ENCODE assay signal across 8 cellular contexts in the genomic region with DNA sequence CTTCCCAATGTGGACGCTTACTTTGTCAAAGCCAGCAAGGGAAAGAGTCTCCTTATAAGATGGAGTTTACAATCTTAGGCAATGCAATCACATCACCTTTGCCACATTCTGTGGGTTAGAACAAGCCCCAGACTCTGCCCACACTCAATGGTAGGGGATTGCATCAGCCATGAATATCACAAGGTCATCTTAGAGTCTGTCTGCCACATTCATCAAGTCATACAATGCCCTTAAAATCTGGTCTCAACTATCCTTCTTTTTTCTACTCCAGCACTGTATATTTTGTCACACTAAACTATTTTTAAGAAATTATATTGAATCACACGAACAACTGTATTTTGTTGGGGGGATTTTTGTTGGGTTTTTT. TPM values are rescaled to one million over a fixed set of nuclear protein-coding genes. Genes with fewer than 3 reads are reported as not detected.
DNase-seq lines count a peak whose midpoint lies in the region; ATAC-seq, FAIRE-seq and TF ChIP-seq lines count a peak whose summit lies in the region.
"Not testable (repeated sequence)": the region's sequence is repeated elsewhere in the genome, so short reads cannot be mapped to it uniquely, and the experiment has no call there.

No MANE protein-coding gene starts in this region.

- not testable (repeated sequence) for H2AFZ ChIP-seq in ACC112 (ENCODE audit: low read length, unreplicated experiment); KMS-11 (ENCODE audit: low read depth); K562 (ENCODE audit: low read depth, low read length)

- not testable (repeated sequence) for H3K9me3 ChIP-seq in K562 (replicated peaks; ENCODE audit: control insufficient read depth, insufficient read depth, low read depth, low read length); mucosa of descending colon

- not testable (repeated sequence) for BruUV-seq in K562 (replicated peaks; lab: Mats Ljungman, UMichigan)

- not testable (repeated sequence) for TF ChIP-seq EP300 in K562 (IDR thresholded peaks at IDR 0.05; ENCODE audit: low read length)

- CTCF ChIA-PET in K562 (lab: Yijun Ruan, JAX; ENCODE audit: low intra/inter-chr PET ratio), result not testable (repeated sequence)

- H3K27ac ChIP-seq in ACC112 (ENCODE audit: low read depth, low read length) (peak overlapping the region; percentile 52), KMS-11 (peak overlapping the region; percentile 66)
- not testable (repeated sequence) for H3K27ac ChIP-seq in K562 (ENCODE audit: extremely low read depth, low read depth, low read length)

- H3K9ac ChIP-seq in KMS-11; K562 (ENCODE audit: insufficient read depth in 1 of 2, low read depth in 2 of 2, low read length in 2 of 2): not testable (repeated sequence)

- not testable (repeated sequence) for H3K4me3 ChIP-seq in ACC112 (ENCODE audit: low read depth, low read length); KMS-11 (IDR thresholded peaks at IDR 0.05; ENCODE audit: insufficient read depth, low read depth, low read length); K562; mucosa of descending colon

- in situ Hi-C loops in K562 (cut with MboI), result loop anchor here (10.0 kb wide), 1 partner anchor 95 kb away; no protein-coding TSS in a partner anchor

- not testable (repeated sequence) for H3K4me3 Mint-ChIP-seq in activated T-helper 1 cell treated with anti-CD3 and anti-CD28 coated beads, Interleukin-12 subunit alpha, Interleukin-12 subunit beta, Interleukin-2, Interleukin-4 antibody, amounts not matched to agents 30 ng/mL and 10 ng/mL and 1 ng/mL, durations not matched to agents 14 hours and 24 hours and 36 hours

- not testable (repeated sequence) for TF ChIP-seq CTCF in KMS-11 (conservative IDR thresholded peaks at IDR 0.05; ENCODE audit: low read depth, low read length); K562 (IDR thresholded peaks at IDR 0.05 in 2 of 3, conservative IDR thresholded peaks at IDR 0.05 in 1 of 3; ENCODE audit: insufficient read depth in 2 of 3, low read depth in 1 of 3, low read length in 3 of 3); mucosa of descending colon (IDR thresholded peaks at IDR 0.05)

- not testable (repeated sequence) for H3K27me3 ChIP-seq in ACC112 (ENCODE audit: insufficient read depth, low read length); KMS-11 (ENCODE audit: insufficient read depth, low read depth); K562 (ENCODE audit: control insufficient read depth in 2 of 2, insufficient read depth in 2 of 2, low read length in 2 of 2)

- peak overlapping the region; percentile 58 for H3K27ac Mint-ChIP-seq in activated T-helper 1 cell treated with anti-CD3 and anti-CD28 coated beads, Interleukin-12 subunit alpha, Interleukin-12 subunit beta, Interleukin-2, Interleukin-4 antibody, amounts not matched to agents 30 ng/mL and 10 ng/mL and 1 ng/mL, durations not matched to agents 14 hours and 24 hours and 36 hours

- TF ChIP-seq POLR2A in K562 (conservative IDR thresholded peaks at IDR 0.05), result not testable (repeated sequence)

- not testable (repeated sequence) for H3K4me2 ChIP-seq in KMS-11; K562 (ENCODE audit: insufficient read depth, low read length)

- FAIRE-seq in K562 (lab: Jason Lieb, UNC), result not testable (repeated sequence)

- 88% methylated on average over 1 of the region's 2 CpGs for WGBS in K562 (ENCODE audit: insufficient coverage, low coverage, missing lambda C conversion rate)

- H3K4me1 ChIP-seq in ACC112 (ENCODE audit: control insufficient read depth, insufficient read depth, low read length, unreplicated experiment); K562 (replicated peaks in 1 of 2; ENCODE audit: control insufficient read depth in 2 of 2, insufficient read depth in 2 of 2, low read length in 2 of 2); mucosa of descending colon (ENCODE audit: low read depth): not testable (repeated sequence)
- H3K4me1 ChIP-seq in KMS-11 (ENCODE audit: low read depth, poor library complexity, severe bottlenecking), result peaks cover 39% of the 10 kb centered on the region

- DNase-seq in activated T-helper 1 cell treated with anti-CD3 and anti-CD28 coated beads, Interleukin-12 subunit alpha, Interleukin-12 subunit beta, Interleukin-2, Interleukin-4 antibody, amounts not matched to agents 30 ng/mL and 10 ng/mL and 1 ng/mL, durations not matched to agents 14 hours and 24 hours and 36 hours (ENCODE audit: low spot score); K562 (ENCODE audit: extremely low read depth in 1 of 4, low spot score in 3 of 4); left ventricle myocardium superior; mucosa of descending colon; stimulated activated naive CD8-positive, alpha-beta T cell treated with anti-CD3 and anti-CD28 coated beads, Interleukin-15, Interleukin-2, amounts not matched to agents 100 U/mL and 50 U/mL, for 24 hours: not testable (repeated sequence)

- peaks cover 32% of the 10 kb centered on the region for H3K4me1 Mint-ChIP-seq in activated T-helper 1 cell treated with anti-CD3 and anti-CD28 coated beads, Interleukin-12 subunit alpha, Interleukin-12 subunit beta, Interleukin-2, Interleukin-4 antibody, amounts not matched to agents 30 ng/mL and 10 ng/mL and 1 ng/mL, durations not matched to agents 14 hours and 24 hours and 36 hours (ENCODE audit: low read depth)

- not testable (repeated sequence) for H3K36me3 ChIP-seq in ACC112 (ENCODE audit: insufficient read depth, low read length); KMS-11 (ENCODE audit: insufficient read depth); K562 (ENCODE audit: control insufficient read depth, insufficient read depth, low read length); mucosa of descending colon (ENCODE audit: low read depth)

- POLR2A ChIA-PET in K562 (lab: Yijun Ruan, JAX), result not testable (repeated sequence)

- ATAC-seq in SK-N-SH treated with all-trans-retinoic acid at 6 μM for 48 hours (peak; percentile 14; the same call in 2 of the 3 replicates), K562 (peak; percentile 73), left ventricle myocardium superior (peak; percentile 30), mucosa of descending colon (peak; percentile 72)
- peak; percentile 92 for ATAC-seq in stimulated activated naive CD8-positive, alpha-beta T cell treated with anti-CD3 and anti-CD28 coated beads, Interleukin-15, Interleukin-2, amounts not matched to agents 100 U/mL and 50 U/mL, for 24 hours

- not testable (repeated sequence) for TF ChIP-seq RAD21 in K562 (CRISPR knock-in tag; conservative IDR thresholded peaks at IDR 0.05 in 1 of 2, IDR thresholded peaks at IDR 0.05 in 1 of 2)

- not testable (repeated sequence) for H3K27me3 Mint-ChIP-seq in activated T-helper 1 cell treated with anti-CD3 and anti-CD28 coated beads, Interleukin-12 subunit alpha, Interleukin-12 subunit beta, Interleukin-2, Interleukin-4 antibody, amounts not matched to agents 30 ng/mL and 10 ng/mL and 1 ng/mL, durations not matched to agents 14 hours and 24 hours and 36 hours (ENCODE audit: insufficient read depth)

- not testable (repeated sequence) for H3K79me2 ChIP-seq in ACC112 (ENCODE audit: control insufficient read depth, insufficient read depth, low read length, unreplicated experiment); KMS-11 (ENCODE audit: insufficient read depth, low read depth); K562 (ENCODE audit: control insufficient read depth, insufficient read depth, low read length)

- not testable (repeated sequence) for H3K9me1 ChIP-seq in K562 (ENCODE audit: control insufficient read depth, insufficient read depth, low read length)

- not testable (repeated sequence) for H3K9me3 Mint-ChIP-seq in activated T-helper 1 cell treated with anti-CD3 and anti-CD28 coated beads, Interleukin-12 subunit alpha, Interleukin-12 subunit beta, Interleukin-2, Interleukin-4 antibody, amounts not matched to agents 30 ng/mL and 10 ng/mL and 1 ng/mL, durations not matched to agents 14 hours and 24 hours and 36 hours

- intact Hi-C loops in activated T-helper 1 cell treated with anti-CD3 and anti-CD28 coated beads, Interleukin-12 subunit alpha, Interleukin-12 subunit beta, Interleukin-2, Interleukin-4 antibody, amounts not matched to agents 30 ng/mL and 10 ng/mL and 1 ng/mL, durations not matched to agents 14 hours and 24 hours and 36 hours (cut with micrococcal nuclease); K562 (cut with micrococcal nuclease); left ventricle myocardium superior (cut with micrococcal nuclease); mucosa of descending colon (cut with DNase I, micrococcal nuclease): not testable (repeated sequence)

- H3K36me3 Mint-ChIP-seq in activated T-helper 1 cell treated with anti-CD3 and anti-CD28 coated beads, Interleukin-12 subunit alpha, Interleukin-12 subunit beta, Interleukin-2, Interleukin-4 antibody, amounts not matched to agents 30 ng/mL and 10 ng/mL and 1 ng/mL, durations not matched to agents 14 hours and 24 hours and 36 hours (ENCODE audit: low read depth), result not testable (repeated sequence)

- H4K20me1 ChIP-seq in KMS-11 (ENCODE audit: insufficient read depth); K562 (replicated peaks; ENCODE audit: control insufficient read depth, insufficient read depth, low read length): not testable (repeated sequence)

RNA-seq across cellular contexts. Expression of a gene that starts 27.0 kb away (rescaled TPM):
- 10.1 and 12.0 TPM in 2 replicates for total RNA-seq in activated T-helper 1 cell treated with anti-CD3 and anti-CD28 coated beads, Interleukin-12 subunit alpha, Interleukin-12 subunit beta, Interleukin-2, Interleukin-4 antibody, amounts not matched to agents 30 ng/mL and 10 ng/mL and 1 ng/mL, durations not matched to agents 14 hours and 24 hours and 36 hours
- total RNA-seq in K562 (2011; cell fraction: chromatin; rRNA removed; ENCODE audit: low replicate concordance), result 14.2 and 28.7 TPM in 2 replicates
- total RNA-seq in K562 (2011; cell fraction: nucleolus; rRNA removed), result 21.8 and 25.5 TPM in 2 replicates
- 19.4 and 23.0 TPM in 2 replicates for total RNA-seq in K562 (2011; cell fraction: nucleoplasm; rRNA removed)
- total RNA-seq in K562 (2014; rRNA removed) (5.4 and 5.7 TPM in 2 replicates), K562 (2014; rRNA removed; fragmentation: Illumina TruSeq; extraction: Trizol) (3.8 and 4.5 TPM in 2 replicates), K562 (2015; rRNA removed; fragmentation: Illumina TruSeq; extraction: Trizol) (4.0 and 4.9 TPM in 2 replicates), K562 (2021) (13.4 and 15.8 TPM in 2 replicates), left ventricle myocardium superior (7.9 TPM), mucosa of descending colon (10 to 100 TPM; 10.9 to 17.4 (median 17.3) TPM)
- polyA plus RNA-seq in K562 (2011; rRNA removed) (3.7 and 6.4 TPM in 2 replicates), K562 (2014; fragmentation: Illumina TruSeq; extraction: Trizol) (8.2 and 8.8 TPM in 2 replicates), K562 (2014; fragmentation: Nextera tagmentation; extraction: Ambion mirVana) (1 to 10 TPM; 2.3 to 3.2 TPM), K562 (2014; rRNA removed) (4.6 and 7.6 TPM in 2 replicates)
- 4.4 and 6.1 TPM in 2 replicates for polyA plus RNA-seq in K562 (2011; cell fraction: cytosol; rRNA removed)
- 4.6 and 9.7 TPM in 2 replicates for polyA plus RNA-seq in K562 (2011; cell fraction: nucleus; rRNA removed)
- 9.8 and 16.9 TPM in 2 replicates for polyA plus RNA-seq in K562 (2012)
- 4.8 and 6.7 TPM in 2 replicates for polyA minus RNA-seq in K562 (2011; rRNA and poly(A)+ RNA removed)
- 3.9 and 7.2 TPM in 2 replicates for polyA minus RNA-seq in K562 (2011; cell fraction: cytosol; rRNA and poly(A)+ RNA removed)
- polyA minus RNA-seq in K562 (2011; cell fraction: nucleus; rRNA and poly(A)+ RNA removed), result 7.7 and 10.9 TPM in 2 replicates

RNA-seq across cellular contexts. Expression of a gene that starts 57.0 kb away (rescaled TPM):
- total RNA-seq in activated T-helper 1 cell treated with anti-CD3 and anti-CD28 coated beads, Interleukin-12 subunit alpha, Interleukin-12 subunit beta, Interleukin-2, Interleukin-4 antibody, amounts not matched to agents 30 ng/mL and 10 ng/mL and 1 ng/mL, durations not matched to agents 14 hours and 24 hours and 36 hours, result 0.15 TPM in 1 of 2 replicates, not detected in the other
- total RNA-seq in K562 (2011; cell fraction: chromatin; rRNA removed; ENCODE audit: low replicate concordance), result 0.28 and 0.77 TPM in 2 replicates
- 0.39 TPM in 1 of 2 replicates, not detected in the other for total RNA-seq in K562 (2011; cell fraction: nucleolus; rRNA removed)
- 0.22 TPM in 1 of 2 replicates, not detected in the other for total RNA-seq in K562 (2011; cell fraction: nucleoplasm; rRNA removed)
- total RNA-seq in K562 (2014; rRNA removed) (not detected in 2 replicates), K562 (2014; rRNA removed; fragmentation: Illumina TruSeq; extraction: Trizol) (not detected in 2 replicates), K562 (2015; rRNA removed; fragmentation: Illumina TruSeq; extraction: Trizol) (not detected in 2 replicates), K562 (2021) (0.13 TPM in 1 of 2 replicates, not detected in the other), left ventricle myocardium superior (not detected), mucosa of descending colon (under 1 TPM in 2 of 3 donors, not detected in 1; 0.20 to 0.51 TPM)
- polyA plus RNA-seq in K562 (2011; rRNA removed) (0.04 TPM in 1 of 2 replicates, not detected in the other), K562 (2014; fragmentation: Illumina TruSeq; extraction: Trizol) (0.06 TPM in 2 replicates), K562 (2014; fragmentation: Nextera tagmentation; extraction: Ambion mirVana) (under 1 TPM; 0.04 to 0.06 TPM), K562 (2014; rRNA removed) (not detected in 2 replicates)
- not detected in 2 replicates for polyA plus RNA-seq in K562 (2011; cell fraction: cytosol; rRNA removed)
- 0.03 and 0.17 TPM in 2 replicates for polyA plus RNA-seq in K562 (2011; cell fraction: nucleus; rRNA removed)
- 0.20 and 0.46 TPM in 2 replicates for polyA plus RNA-seq in K562 (2012)
- 0.15 TPM in 1 of 2 replicates, not detected in the other for polyA minus RNA-seq in K562 (2011; rRNA and poly(A)+ RNA removed)
- not detected in 2 replicates for polyA minus RNA-seq in K562 (2011; cell fraction: cytosol; rRNA and poly(A)+ RNA removed)
- 0.27 TPM in 1 of 2 replicates, not detected in the other for polyA minus RNA-seq in K562 (2011; cell fraction: nucleus; rRNA and poly(A)+ RNA removed)

Comparison
In these comparisons a context has a peak if more than half of its experiments do, and no peak if none do; other contexts are left out.
1. ATAC-seq: peak in every context shown above with its lines; median percentile 92 in stimulated activated naive CD8-positive, alpha-beta T cell treated with anti-CD3 and anti-CD28 coated beads, Interleukin-15, Interleukin-2, amounts not matched to agents 100 U/mL and 50 U/mL, for 24 hours; 73 in K562; 72 in mucosa of descending colon; 30 in left ventricle myocardium superior; 14 in SK-N-SH treated with all-trans-retinoic acid at 6 μM for 48 hours.